ENCODE assay signal across 25 cellular contexts in genomic region chr6:40915165-40915564, GRCh38.
DNase-seq lines count a peak whose midpoint lies in the region; ATAC-seq, FAIRE-seq and TF ChIP-seq lines count a peak whose summit lies in the region.
"Had no signal": no experiment of that assay in that cellular context is flagged by ENCODE, and none has a peak within 500 bp of the region (broad histone marks: within the 10 kb centered on the region; RNA-seq: fewer than 3 reads in every experiment).

No MANE protein-coding gene starts in this region.

- H3K4me2 ChIP-seq in A549: no peak overlapping the region
- H3K4me2 ChIP-seq: BLaER1 had no signal

- DNase-seq in A549 (ENCODE audit: low read depth in 1 of 2, low spot score in 1 of 2) (no peak), lower leg skin (ENCODE audit: low spot score in 2 of 2) (no peak), Ammon's horn (ENCODE audit: low spot score) (no peak)
- DNase-seq: 8988T; AML-193; BE2C; C1 segment of cervical spinal cord; CD4-positive, alpha-beta memory T cell; CD4-positive, CD25-positive, alpha-beta regulatory T cell; CD8-positive, alpha-beta memory T cell; COR-L47; DMS 273 treated with DMSO at 0.1 percent for 48 hours; DMS153; DMS53; DMS79; DND-41; EL; GDM1 had no signal

- peaks cover 12% of the 10 kb centered on the region for H3K4me1 ChIP-seq in A549
- no peaks in the 10 kb centered on the region for H3K4me1 ChIP-seq in HEK293 (ENCODE audit: control insufficient read depth, insufficient read depth, low read length)
- H3K4me1 ChIP-seq: BE2C had no signal

- intact Hi-C loops in lower leg skin (cut with DNase I; ENCODE audit: low total_unique reads): no loop called here

- TF ChIP-seq CTCF in A549 (IDR thresholded peaks at IDR 0.05) (no peak), HEK293 (tag by site-specific recombination; IDR thresholded peaks at IDR 0.05) (no peak), VCaP (conservative IDR thresholded peaks at IDR 0.05) (no peak), lower leg skin (IDR thresholded peaks at IDR 0.05) (no peak)

- no peak for TF ChIP-seq RAD21 in A549 (conservative IDR thresholded peaks at IDR 0.05 in 1 of 2, IDR thresholded peaks at IDR 0.05 in 1 of 2)

- no peak overlapping the region for H3K4me3 ChIP-seq in A549
- H3K4me3 ChIP-seq in HEK293 (ENCODE audit: low read depth, low read length): no peak overlapping the region
- no peak overlapping the region for H3K4me3 ChIP-seq in lower leg skin (ENCODE audit: low read depth, poor library complexity, severe bottlenecking)
- H3K4me3 ChIP-seq: BLaER1, GM12878 had no signal

- H3K9me3 ChIP-seq in A549 (no peaks in the 10 kb centered on the region), HEK293 (ENCODE audit: control insufficient read depth, insufficient read depth, low read depth, low read length) (no peaks in the 10 kb centered on the region)
- H3K9me3 ChIP-seq: BE2C, BLaER1 had no signal

- CTCF ChIA-PET in A549 (lab: Yijun Ruan, JAX) (interaction anchor here (1.9 to 2.2 kb wide), 2 partner anchors 21 to 113 kb away, joined by 10 to 12 read pairs; no protein-coding TSS in a partner anchor), HEK293 (lab: Yijun Ruan, JAX) (interaction anchor here (0.5 to 2.2 kb wide), 7 partner anchors 12 to 145 kb away, joined by 3 to 9 read pairs (median 4); no protein-coding TSS in a partner anchor)

- peak overlapping the region; percentile 3 to 33; a peak in 1 of 6 replicates for H3K27ac ChIP-seq in A549
- no peak overlapping the region for H3K27ac ChIP-seq in HEK293 (ENCODE audit: extremely low read depth, low read depth, low read length)
- peak overlapping the region; percentile 85 for H3K27ac ChIP-seq in VCaP
- H3K27ac ChIP-seq: BLaER1 had no signal

- TF ChIP-seq POLR2A in A549 (IDR thresholded peaks at IDR 0.05; ENCODE audit: low read length) (no peak), lower leg skin (IDR thresholded peaks at IDR 0.05) (no peak)

- POLR2A ChIA-PET in A549 (lab: Yijun Ruan, JAX): no interaction called here
- POLR2A ChIA-PET in HEK293 (lab: Yijun Ruan, JAX): no interaction called here

- H3K36me3 ChIP-seq in HEK293 (ENCODE audit: control insufficient read depth in 2 of 2, insufficient read depth in 1 of 2, low read length in 2 of 2): no peaks in the 10 kb centered on the region
- H3K36me3 ChIP-seq: BE2C, BLaER1 had no signal

- FAIRE-seq in A549 (lab: Jason Lieb, UNC): no peak
- FAIRE-seq: A204.1, GM12878, GM12892, GM18507 had no signal

- ATAC-seq in A549: no peak
- ATAC-seq: GM12878 had no signal

- no peak for TF ChIP-seq EP300 in A549 (IDR thresholded peaks at IDR 0.05)

TF ChIP-seq in A549, 52 proteins besides CTCF, POLR2A, EP300 and RAD21:
- no peak for TF ChIP-seq GATA3 (IDR thresholded peaks at IDR 0.05; ENCODE audit: borderline replicate concordance)
- no peak for TF ChIP-seq EHF (CRISPR knock-in tag; IDR thresholded peaks at IDR 0.05)

TF ChIP-seq in HEK293, 187 proteins besides CTCF, POLR2A, EP300 and RAD21:
- TF ChIP-seq ELK4 (IDR thresholded peaks at IDR 0.05; ENCODE audit: borderline replicate concordance, low read depth, low read length) (no peak), ZNF48 (tag by site-specific recombination; IDR thresholded peaks at IDR 0.05) (no peak), ATF2 (tag by site-specific recombination; IDR thresholded peaks at IDR 0.05; ENCODE audit: low read depth) (peak; percentile 62), YY1 (tag by site-specific recombination; IDR thresholded peaks at IDR 0.05) (no peak), ZNF488 (tag by site-specific recombination; IDR thresholded peaks at IDR 0.05) (no peak), ZSCAN16 (tag by site-specific recombination; IDR thresholded peaks at IDR 0.05) (no peak), ZNF629 (tag by site-specific recombination; IDR thresholded peaks at IDR 0.05) (peak; percentile 29; the same call in 1 of the 2 replicates), ZFP69B (tag by site-specific recombination; IDR thresholded peaks at IDR 0.05) (0 out of 2 replicates have a peak, but pooled peaks have one; percentile 26), ZNF692 (tag by site-specific recombination; IDR thresholded peaks at IDR 0.05) (peak; percentile 61; the same call in 1 of the 2 replicates)
